ENCODE assay signal across 9 cellular contexts in genomic region chr3:61264281-61264680, GRCh38. TPM values are rescaled to one million over a fixed set of nuclear protein-coding genes. Genes with fewer than 3 reads are reported as not detected.
"Had no signal": no experiment of that assay in that cellular context is flagged by ENCODE, and none has a peak within 500 bp of the region (broad histone marks: within the 10 kb centered on the region; RNA-seq: fewer than 3 reads in every experiment).

No MANE protein-coding gene starts in this region.

- FAIRE-seq: HTR-8/SVneo had no signal

- H3K4me1 ChIP-seq: HAP-1 had no signal

- H3K27ac ChIP-seq: GM23248 had no signal

- H3K9me3 ChIP-seq: HAP-1 had no signal

- DNase-seq: GM23248, GOT3, H7, HFFc6, KBM-7 had no signal

- H3K4me3 ChIP-seq: GM23248, HAP-1 had no signal

- ATAC-seq: HCT116 had no signal

- H3K36me3 ChIP-seq: HAP-1 had no signal

- H2AFZ ChIP-seq: GM23248 had no signal

- H3K9ac ChIP-seq: GM23248 had no signal

RNA-seq across cellular contexts. Expression of gene FHIT, which starts 13.0 kb away (rescaled TPM):
- total RNA-seq: HT-29 had no signal
